Comparison of ENCODE assay signal across 1 cellular context in genomic region chr12:120979862-120980696, GRCh38.
TF ChIP-seq lines count a peak whose summit lies in the region.

No MANE protein-coding gene starts in this region.

TF ChIP-seq in HepG2, 621 proteins besides CTCF, POLR2A, EP300 and RAD21 (continued from another document and continues in another):
- TF ChIP-seq PHF21A (CRISPR knock-in tag; IDR thresholded peaks at IDR 0.05), result peak; percentile 83
- TF ChIP-seq THAP7 (CRISPR knock-in tag; IDR thresholded peaks at IDR 0.05), result no peak
- TF ChIP-seq JARID2 (CRISPR knock-in tag; IDR thresholded peaks at IDR 0.05; ENCODE audit: insufficient replicate concordance), result no peak
- TF ChIP-seq TP53 (CRISPR knock-in tag; conservative IDR thresholded peaks at IDR 0.05), result peak; percentile 65; the same call in 1 of the 2 replicates
- TF ChIP-seq ZNF18 (CRISPR knock-in tag; IDR thresholded peaks at IDR 0.05; ENCODE audit: insufficient replicate concordance), result no peak
- no peak for TF ChIP-seq CREBL2 (CRISPR knock-in tag; IDR thresholded peaks at IDR 0.05; ENCODE audit: borderline replicate concordance)
- TF ChIP-seq RFX3 (CRISPR knock-in tag; IDR thresholded peaks at IDR 0.05), result no peak
- 0 out of 2 replicates have a peak, but pooled peaks have one; percentile 78 for TF ChIP-seq ZNF101 (CRISPR knock-in tag; IDR thresholded peaks at IDR 0.05; ENCODE audit: borderline replicate concordance, low read depth)
- TF ChIP-seq ZNF235 (CRISPR knock-in tag; IDR thresholded peaks at IDR 0.05; ENCODE audit: borderline replicate concordance), result no peak
- TF ChIP-seq KIAA2018 (CRISPR knock-in tag; IDR thresholded peaks at IDR 0.05; ENCODE audit: borderline replicate concordance), result no peak
- TF ChIP-seq HMGXB4 (CRISPR knock-in tag; IDR thresholded peaks at IDR 0.05; ENCODE audit: borderline replicate concordance in 1 of 2, low read depth in 1 of 2), result peak; percentile 68 to 80; a peak in 3 of 4 replicates
- TF ChIP-seq ZNF318 (CRISPR knock-in tag; IDR thresholded peaks at IDR 0.05), result 0 out of 2 replicates have a peak, but pooled peaks have one; percentile 35
- no peak for TF ChIP-seq ZNF180 (CRISPR knock-in tag; IDR thresholded peaks at IDR 0.05; ENCODE audit: borderline replicate concordance, low read depth)
- TF ChIP-seq ZSCAN5A (CRISPR knock-in tag; IDR thresholded peaks at IDR 0.05; ENCODE audit: borderline replicate concordance), result peak; percentile 88
- TF ChIP-seq ATAD3A (CRISPR knock-in tag; IDR thresholded peaks at IDR 0.05), result no peak
- TF ChIP-seq ZNF292 (CRISPR knock-in tag; IDR thresholded peaks at IDR 0.05; ENCODE audit: borderline replicate concordance, low read depth), result 0 out of 2 replicates have a peak, but pooled peaks have one; percentile 9
- 0 out of 2 replicates have a peak, but pooled peaks have one; percentile 63 for TF ChIP-seq ZNF572 (CRISPR knock-in tag; IDR thresholded peaks at IDR 0.05)
- no peak for TF ChIP-seq SOX6 (IDR thresholded peaks at IDR 0.05)
- no peak for TF ChIP-seq SOX6 (CRISPR knock-in tag; IDR thresholded peaks at IDR 0.05)
- TF ChIP-seq PRPF4 (IDR thresholded peaks at IDR 0.05; ENCODE audit: low read depth, low read length, poor library complexity, severe bottlenecking), result peak; percentile 55
- TF ChIP-seq MEIS1 (CRISPR knock-in tag; IDR thresholded peaks at IDR 0.05; ENCODE audit: borderline replicate concordance), result peak; percentile 78; the same call in 1 of the 2 replicates
- TF ChIP-seq MAFF (IDR thresholded peaks at IDR 0.05; ENCODE audit: low read depth, low read length), result no peak
- no peak for TF ChIP-seq XBP1 (CRISPR knock-in tag; IDR thresholded peaks at IDR 0.05)
- TF ChIP-seq SIX1 (CRISPR knock-in tag; IDR thresholded peaks at IDR 0.05; ENCODE audit: borderline replicate concordance), result no peak; the same call in 1 of the 2 replicates
- TF ChIP-seq NFIC (IDR thresholded peaks at IDR 0.05; ENCODE audit: low read length), result no peak
- TF ChIP-seq ZNF790 (CRISPR knock-in tag; IDR thresholded peaks at IDR 0.05; ENCODE audit: borderline replicate concordance), result no peak
- no peak for TF ChIP-seq GLMP (CRISPR knock-in tag; IDR thresholded peaks at IDR 0.05; ENCODE audit: borderline replicate concordance)
- TF ChIP-seq ZEB1 (IDR thresholded peaks at IDR 0.05; ENCODE audit: insufficient replicate concordance, low read depth), result no peak
- TF ChIP-seq CCAR2 (optimal IDR thresholded peaks at IDR 0.05; ENCODE audit: low read depth, low read length), result no peak
- TF ChIP-seq SPEN (CRISPR knock-in tag; IDR thresholded peaks at IDR 0.05; ENCODE audit: low read depth), result peak; percentile 74; the same call in 1 of the 2 replicates
- TF ChIP-seq ZNF546 (CRISPR knock-in tag; conservative IDR thresholded peaks at IDR 0.05), result peak; percentile 61
